13 cellular contexts compared by ENCODE assay signal in genomic region chr21:27476696-27477095, GRCh38.
DNase-seq lines count a peak whose midpoint lies in the region; ATAC-seq, FAIRE-seq and TF ChIP-seq lines count a peak whose summit lies in the region.
"Had no signal": no experiment of that assay in that cellular context is flagged by ENCODE, and none has a peak within 500 bp of the region (broad histone marks: within the 10 kb centered on the region; RNA-seq: fewer than 3 reads in every experiment).

No MANE protein-coding gene starts in this region.

- no peaks in the 10 kb centered on the region for H3K9me3 ChIP-seq in liver (ENCODE audit: control insufficient read depth in 4 of 4, low read length in 3 of 4)
- H3K9me3 ChIP-seq in HepG2 (ENCODE audit: low read length): peaks cover 94% of the 10 kb centered on the region
- no peaks in the 10 kb centered on the region for H3K9me3 ChIP-seq in uterus
- H3K9me3 ChIP-seq in SJCRH30 (replicated peaks): no peaks in the 10 kb centered on the region

- H3K36me3 ChIP-seq in liver (ENCODE audit: control insufficient read depth in 4 of 4, insufficient read depth in 3 of 4, low read depth in 1 of 4, low read length in 3 of 4) (no peaks in the 10 kb centered on the region), HepG2 (replicated peaks in 1 of 2; ENCODE audit: control insufficient read depth in 1 of 2, insufficient read depth in 2 of 2, low read length in 2 of 2) (no peaks in the 10 kb centered on the region), uterus (no peaks in the 10 kb centered on the region), SJCRH30 (no peaks in the 10 kb centered on the region)

- in situ Hi-C loops in HepG2 (cut with HindIII; ENCODE audit: extremely low pct_ligation_motif_present, low pct_unique_long_range_greater_than_20kb): no loop called here

- H3K4me3 ChIP-seq in liver (ENCODE audit: low read depth in 1 of 3, low read length in 3 of 3): no peak overlapping the region
- no peak overlapping the region for H3K4me3 ChIP-seq in HepG2 (replicated peaks in 1 of 3; ENCODE audit: insufficient read depth in 1 of 3, low read depth in 2 of 3, low read length in 3 of 3)
- no peak overlapping the region for H3K4me3 ChIP-seq in uterus
- no peak overlapping the region for H3K4me3 ChIP-seq in SJCRH30

- TF ChIP-seq POLR2A in HepG2 (IDR thresholded peaks at IDR 0.05; ENCODE audit: insufficient read depth in 1 of 2, low read depth in 2 of 2, low read length in 2 of 2) (no peak), uterus (IDR thresholded peaks at IDR 0.05) (no peak)

- TF ChIP-seq RAD21 in liver (IDR thresholded peaks at IDR 0.05) (peak; percentile 67 to 73), HepG2 (CRISPR knock-in tag; IDR thresholded peaks at IDR 0.05) (no peak)

- H4K20me1 ChIP-seq in HepG2 (ENCODE audit: insufficient read depth, low read length): no peaks in the 10 kb centered on the region

- DNase-seq in HepG2 (ENCODE audit: low spot score): no peak
- peak; percentile 79 for DNase-seq in dedifferentiated amniotic fluid mesenchymal stem cell (ENCODE audit: extremely low spot score)
- peak; percentile 6 for DNase-seq in kidney tubule cell (ENCODE audit: low spot score)
- no peak for DNase-seq in uterus
- no peak for DNase-seq in SJCRH30
- DNase-seq in T1000 (lab: John Stamatoyannopoulos, UW): no peak
- DNase-seq: activated CD4-positive, CD25-positive, alpha-beta regulatory T cell; activated naive CD4-positive, alpha-beta T cell treated with anti-CD3 and anti-CD28 coated beads, Interleukin-2, amount 50 U/mL, for 16 hours; H7; NCI-H446 treated with DMSO at 0.1 percent for 48 hours; right cardiac atrium had no signal

- 8% methylated on average over 1 of the region's 1 CpG for WGBS in liver
- WGBS in HepG2 (ENCODE audit: low lambda C conversion rate): 0% methylated on average over 1 of the region's 1 CpG

- FAIRE-seq in HepG2 (lab: Jason Lieb, UNC): no peak

- H3K79me2 ChIP-seq in HepG2 (ENCODE audit: insufficient read depth, low read length): no peaks in the 10 kb centered on the region

- H3K9ac ChIP-seq in liver (ENCODE audit: low read depth in 1 of 2, low read length in 2 of 2) (no peak overlapping the region), HepG2 (ENCODE audit: insufficient read depth, low read depth, low read length) (no peak overlapping the region)

- H3K27ac ChIP-seq in liver (ENCODE audit: low read depth in 1 of 2, low read length in 2 of 2): no peak overlapping the region
- no peak overlapping the region for H3K27ac ChIP-seq in HepG2 (ENCODE audit: extremely low read length, insufficient read depth, low read length)
- H3K27ac ChIP-seq in uterus: peak overlapping the region in 1 of 2 donors; percentile 3
- H3K27ac ChIP-seq in SJCRH30: no peak overlapping the region

- H3K4me1 ChIP-seq in liver (ENCODE audit: control insufficient read depth in 4 of 4, insufficient read depth in 4 of 4, low read length in 3 of 4): no peaks in the 10 kb centered on the region
- H3K4me1 ChIP-seq in HepG2 (ENCODE audit: insufficient read depth, low read length): no peaks in the 10 kb centered on the region
- no peaks in the 10 kb centered on the region for H3K4me1 ChIP-seq in uterus
- peaks cover 3% of the 10 kb centered on the region; the same call in 1 of the 2 replicates for H3K4me1 ChIP-seq in SJCRH30

- H3K4me2 ChIP-seq in HepG2 (ENCODE audit: low read depth, low read length): no peak overlapping the region

- ATAC-seq in HepG2 (no peak), HG02678 (IDR thresholded peaks at IDR 0.05; ENCODE audit: unreplicated experiment) (no peak)

- TF ChIP-seq EP300 in HepG2 (IDR thresholded peaks at IDR 0.05; ENCODE audit: low read depth in 2 of 2, low read length in 2 of 2): no peak
- TF ChIP-seq EP300 in HepG2 (CRISPR knock-in tag; IDR thresholded peaks at IDR 0.05; ENCODE audit: borderline replicate concordance): no peak

- CTCF ChIA-PET in HepG2 (lab: Yijun Ruan, JAX; ENCODE audit: low intra/inter-chr PET ratio, low total read pairs): no interaction called here

- intact Hi-C loops in HepG2 (cut with micrococcal nuclease; ENCODE audit: unreplicated experiment): no loop called here
- intact Hi-C loops in uterus (cut with DNase I; ENCODE audit: low total_unique reads): no loop called here

- POLR2A ChIA-PET in HepG2 (lab: Yijun Ruan, JAX): no interaction called here

- peaks cover 0 to 3% (median 0%) of the 10 kb centered on the region in 4 donors for H3K27me3 ChIP-seq in liver (ENCODE audit: control insufficient read depth in 4 of 4, insufficient read depth in 4 of 4, low read length in 3 of 4)
- H3K27me3 ChIP-seq in HepG2 (ENCODE audit: control insufficient read depth in 1 of 2, insufficient read depth in 2 of 2, low read length in 2 of 2): no peaks in the 10 kb centered on the region
- H3K27me3 ChIP-seq in uterus: no peaks in the 10 kb centered on the region
- no peaks in the 10 kb centered on the region for H3K27me3 ChIP-seq in SJCRH30

- no peak overlapping the region for H2AFZ ChIP-seq in HepG2 (ENCODE audit: low read length)

- BruUV-seq in HepG2 (replicated peaks; lab: Mats Ljungman, UMichigan): no TSS peak

- TF ChIP-seq CTCF in liver (IDR thresholded peaks at IDR 0.05; ENCODE audit: low read depth, low read length, missing input control) (peak; percentile 26), HepG2 (CRISPR knock-in tag; IDR thresholded peaks at IDR 0.05) (no peak), uterus (IDR thresholded peaks at IDR 0.05) (peak; percentile 40 to 57 (median 50))

TF ChIP-seq in liver, 16 proteins besides CTCF, POLR2A, EP300 and RAD21:
- TF ChIP-seq HNF4G (IDR thresholded peaks at IDR 0.05) (no peak), RXRA (IDR thresholded peaks at IDR 0.05) (no peak), HNF4A (conservative IDR thresholded peaks at IDR 0.05) (no peak), JUND (IDR thresholded peaks at IDR 0.05) (no peak), TAF1 (conservative IDR thresholded peaks at IDR 0.05) (no peak), GABPA (IDR thresholded peaks at IDR 0.05 in 1 of 2, conservative IDR thresholded peaks at IDR 0.05 in 1 of 2) (no peak), NR2F2 (IDR thresholded peaks at IDR 0.05) (no peak), FOXA1 (IDR thresholded peaks at IDR 0.05) (no peak)
- TF ChIP-seq, protein P1, sequence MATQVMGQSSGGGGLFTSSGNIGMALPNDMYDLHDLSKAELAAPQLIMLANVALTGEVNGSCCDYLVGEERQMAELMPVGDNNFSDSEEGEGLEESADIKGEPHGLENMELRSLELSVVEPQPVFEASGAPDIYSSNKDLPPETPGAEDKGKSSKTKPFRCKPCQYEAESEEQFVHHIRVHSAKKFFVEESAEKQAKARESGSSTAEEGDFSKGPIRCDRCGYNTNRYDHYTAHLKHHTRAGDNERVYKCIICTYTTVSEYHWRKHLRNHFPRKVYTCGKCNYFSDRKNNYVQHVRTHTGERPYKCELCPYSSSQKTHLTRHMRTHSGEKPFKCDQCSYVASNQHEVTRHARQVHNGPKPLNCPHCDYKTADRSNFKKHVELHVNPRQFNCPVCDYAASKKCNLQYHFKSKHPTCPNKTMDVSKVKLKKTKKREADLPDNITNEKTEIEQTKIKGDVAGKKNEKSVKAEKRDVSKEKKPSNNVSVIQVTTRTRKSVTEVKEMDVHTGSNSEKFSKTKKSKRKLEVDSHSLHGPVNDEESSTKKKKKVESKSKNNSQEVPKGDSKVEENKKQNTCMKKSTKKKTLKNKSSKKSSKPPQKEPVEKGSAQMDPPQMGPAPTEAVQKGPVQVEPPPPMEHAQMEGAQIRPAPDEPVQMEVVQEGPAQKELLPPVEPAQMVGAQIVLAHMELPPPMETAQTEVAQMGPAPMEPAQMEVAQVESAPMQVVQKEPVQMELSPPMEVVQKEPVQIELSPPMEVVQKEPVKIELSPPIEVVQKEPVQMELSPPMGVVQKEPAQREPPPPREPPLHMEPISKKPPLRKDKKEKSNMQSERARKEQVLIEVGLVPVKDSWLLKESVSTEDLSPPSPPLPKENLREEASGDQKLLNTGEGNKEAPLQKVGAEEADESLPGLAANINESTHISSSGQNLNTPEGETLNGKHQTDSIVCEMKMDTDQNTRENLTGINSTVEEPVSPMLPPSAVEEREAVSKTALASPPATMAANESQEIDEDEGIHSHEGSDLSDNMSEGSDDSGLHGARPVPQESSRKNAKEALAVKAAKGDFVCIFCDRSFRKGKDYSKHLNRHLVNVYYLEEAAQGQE (IDR thresholded peaks at IDR 0.05): no peak

TF ChIP-seq in HepG2, 621 proteins besides CTCF, POLR2A, EP300 and RAD21 (continues in another document):
- TF ChIP-seq DBP (CRISPR knock-in tag; IDR thresholded peaks at IDR 0.05; ENCODE audit: not compliant biosample characterization) (no peak), FOXJ3 (CRISPR knock-in tag; IDR thresholded peaks at IDR 0.05; ENCODE audit: borderline replicate concordance) (no peak), SMARCC2 (IDR thresholded peaks at IDR 0.05) (no peak), ZNF296 (CRISPR knock-in tag; conservative IDR thresholded peaks at IDR 0.05) (no peak), SRSF4 (IDR thresholded peaks at IDR 0.05; ENCODE audit: low read depth, low read length, poor library complexity, severe bottlenecking) (no peak), ZNF574 (CRISPR knock-in tag; IDR thresholded peaks at IDR 0.05) (no peak), MEIS2 (CRISPR knock-in tag; IDR thresholded peaks at IDR 0.05) (no peak)

Comparison
In these comparisons a context has a peak if more than half of its experiments do, and no peak if none do; other contexts are left out.
1. DNase-seq: peak in dedifferentiated amniotic fluid mesenchymal stem cell (single experiment) and kidney tubule cell (single experiment); none in HepG2 (single experiment), uterus (0 of 2), SJCRH30 (0 of 2) and T1000 (single experiment).